Comparison of ENCODE assay signal across 8 cellular contexts in the genomic region with DNA sequence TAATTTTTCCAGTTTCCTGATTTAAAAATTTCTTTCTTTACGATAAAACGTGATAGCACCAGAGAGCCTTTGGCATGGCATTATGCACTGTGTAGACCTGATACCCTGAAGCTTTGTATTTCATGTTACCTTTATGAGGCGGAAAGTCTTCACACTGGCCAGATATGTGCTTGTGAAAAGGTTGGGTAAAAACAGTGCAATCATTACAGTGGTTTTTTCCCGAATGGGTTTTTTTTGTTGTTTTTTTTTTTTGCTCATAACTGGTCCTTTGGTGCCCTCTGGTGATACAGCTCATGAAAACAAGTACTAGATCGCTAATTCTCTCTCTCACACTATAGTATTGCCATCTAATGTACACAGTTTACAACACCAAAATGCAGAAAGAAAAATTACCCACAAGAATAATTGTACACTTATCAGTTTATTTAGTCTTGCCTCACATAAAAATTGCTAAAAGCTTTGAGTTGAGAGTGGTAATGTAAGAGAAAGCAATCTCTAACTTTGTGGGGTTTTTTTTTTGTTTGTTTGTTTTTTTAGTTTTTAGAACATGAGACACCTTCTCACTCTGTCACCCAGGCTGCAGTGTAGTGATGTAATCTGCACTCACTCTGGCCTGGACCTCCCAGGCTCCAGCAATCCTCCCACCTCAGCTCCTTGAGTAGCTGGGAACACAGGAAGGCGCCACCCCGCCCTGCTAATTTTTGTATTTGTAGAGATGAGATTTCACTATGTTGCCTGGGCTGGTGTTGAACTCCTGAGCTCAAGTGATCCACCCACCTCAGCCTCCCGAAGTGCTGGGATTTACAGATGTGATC. TPM values are rescaled to one million over a fixed set of nuclear protein-coding genes. Genes with fewer than 3 reads are reported as not detected.
DNase-seq lines count a peak whose midpoint lies in the region; ATAC-seq, FAIRE-seq and TF ChIP-seq lines count a peak whose summit lies in the region.

No MANE protein-coding gene starts in this region.

- H3K4me3 ChIP-seq in ACC112 (ENCODE audit: low read depth, low read length), result no peak overlapping the region
- no peak overlapping the region for H3K4me3 ChIP-seq in H1 (ENCODE audit: extremely low read depth in 1 of 4, insufficient read depth in 2 of 4, low read depth in 3 of 4, low read length in 4 of 4)
- no peak overlapping the region for H3K4me3 ChIP-seq in mucosa of stomach (ENCODE audit: low read length)

- H3K9me3 ChIP-seq in H1 (ENCODE audit: insufficient read depth in 2 of 2, low read depth in 1 of 2, low read length in 1 of 2) (peaks cover 18 to 22% of the 10 kb centered on the region in 2 experiments), mucosa of stomach (ENCODE audit: control insufficient read depth, low read length) (no peaks in the 10 kb centered on the region)

- H4K5ac ChIP-seq in H1 (ENCODE audit: insufficient read length, low read depth, low read length), result no peak overlapping the region

- TF ChIP-seq CTCF in GM12873 (IDR thresholded peaks at IDR 0.05; ENCODE audit: insufficient read depth, low read depth, low read length, missing control alignments) (peak; percentile 60), H1 (IDR thresholded peaks at IDR 0.05; ENCODE audit: control extremely low read depth in 1 of 3, insufficient read depth in 1 of 3, low read depth in 1 of 3, low read length in 3 of 3) (peak in 2 of 3 experiments; percentile 49 to 52; a peak in 2 of 4 replicates)

- no peak overlapping the region for H3K4me2 ChIP-seq in H1 (ENCODE audit: insufficient read depth in 1 of 2, low read depth in 2 of 2, low read length in 2 of 2)

- no peak overlapping the region for H4K91ac ChIP-seq in H1 (replicated peaks; ENCODE audit: insufficient read length, low read length)

- no peaks in the 10 kb centered on the region for H3K23me2 ChIP-seq in H1 (ENCODE audit: low read depth, low read length)

- no peaks in the 10 kb centered on the region for H3K79me1 ChIP-seq in H1 (ENCODE audit: low read depth, low read length)

- DNase-seq in OCI-M2 (lab: John Stamatoyannopoulos, UW; ENCODE audit: unreplicated experiment) (peak; percentile 6), H1 (ENCODE audit: low read depth in 1 of 2, low spot score in 2 of 2) (no peak), NCI-H2029 (lab: John Stamatoyannopoulos, UW) (no peak)

- no peak overlapping the region for H2BK15ac ChIP-seq in H1 (ENCODE audit: low read length)

- H3K9ac ChIP-seq in H1 (replicated peaks in 1 of 4; ENCODE audit: extremely low read depth in 1 of 4, low read depth in 3 of 4, low read length in 3 of 4), result no peak overlapping the region
- peak overlapping the region; percentile 20 for H3K9ac ChIP-seq in mucosa of stomach (ENCODE audit: low read length)

- FAIRE-seq in H1 (lab: Jason Lieb, UNC), result no peak

- 69% methylated on average over 8 of the region's 8 CpGs; no CpG with 5 or more reads in 1 of the 2 experiments for WGBS in H1 (ENCODE audit: extremely low coverage in 1 of 2, insufficient coverage in 1 of 2, insufficient read length in 1 of 2, insufficient replicate concordance in 2 of 2, low coverage in 1 of 2, low lambda C conversion rate in 2 of 2, missing lambda C conversion rate in 1 of 2), 2 experiments

- peaks cover 6% of the 10 kb centered on the region; the same call in 1 of the 2 replicates for H3K36me3 ChIP-seq in ACC112 (ENCODE audit: insufficient read depth, low read length)
- H3K36me3 ChIP-seq in H1 (ENCODE audit: control insufficient read depth in 2 of 4, insufficient read depth in 4 of 4, low read length in 3 of 4), result peaks cover 0 to 3% (median 0%) of the 10 kb centered on the region in 4 experiments; a peak in 1 of 8 replicates
- H3K36me3 ChIP-seq in mucosa of stomach (ENCODE audit: control insufficient read depth, insufficient read depth, low read length), result no peaks in the 10 kb centered on the region

- H4K8ac ChIP-seq in H1 (ENCODE audit: extremely low read depth, insufficient read depth, low read length), result no peak overlapping the region

- no peak for TF ChIP-seq EP300 in H1 (IDR thresholded peaks at IDR 0.05; ENCODE audit: borderline replicate concordance in 1 of 2, low read depth in 2 of 2, low read length in 2 of 2)

- TF ChIP-seq RAD21 in H1 (IDR thresholded peaks at IDR 0.05 in 1 of 2, conservative IDR thresholded peaks at IDR 0.05 in 1 of 2; ENCODE audit: low read depth in 2 of 2, low read length in 2 of 2), result peak; percentile 87 to 90

- peaks cover 15% of the 10 kb centered on the region for H3K4me1 ChIP-seq in ACC112 (ENCODE audit: control insufficient read depth, insufficient read depth, low read length, unreplicated experiment)
- H3K4me1 ChIP-seq in H1 (replicated peaks in 1 of 4; ENCODE audit: control insufficient read depth in 3 of 4, insufficient read depth in 4 of 4, low read length in 3 of 4), result peaks cover 0 to 3% (median under 1%) of the 10 kb centered on the region in 4 experiments; a peak in 2 of 7 replicates
- no peaks in the 10 kb centered on the region for H3K4me1 ChIP-seq in mucosa of stomach (ENCODE audit: control insufficient read depth, insufficient read depth, low read length)

- no peak overlapping the region for H3K14ac ChIP-seq in H1 (ENCODE audit: insufficient read length)

- no peak overlapping the region for H2AK5ac ChIP-seq in H1 (ENCODE audit: low read depth, low read length)

- H2BK5ac ChIP-seq in H1 (ENCODE audit: low read depth, low read length), result no peak overlapping the region

- POLR2A ChIA-PET in H1 (lab: Charles Lee; ENCODE audit: partially characterized antibody), result no interaction called here

- no peak overlapping the region for H2BK20ac ChIP-seq in H1 (ENCODE audit: low read length)

- H2BK12ac ChIP-seq in H1 (ENCODE audit: low read depth, low read length), result no peak overlapping the region

- peaks cover 0 to 3% of the 10 kb centered on the region in 2 experiments for H4K20me1 ChIP-seq in H1 (replicated peaks in 1 of 2; ENCODE audit: control insufficient read depth in 1 of 2, insufficient read depth in 2 of 2, low read length in 2 of 2)

- no peak overlapping the region for H2BK120ac ChIP-seq in H1 (replicated peaks; ENCODE audit: low read depth, low read length)

- ATAC-seq in HG02938 (IDR thresholded peaks at IDR 0.05; ENCODE audit: unreplicated experiment) (peak; percentile 68), GM21717 (IDR thresholded peaks at IDR 0.05; ENCODE audit: unreplicated experiment) (no peak)

- 0 out of 2 replicates have a peak overlapping the region, but pooled peaks have one; percentile 20 for H3K18ac ChIP-seq in H1 (ENCODE audit: extremely low read depth, low read length)

- H3K4ac ChIP-seq in H1 (replicated peaks; ENCODE audit: insufficient read length, low read depth, low read length), result no peak overlapping the region

- H3K23ac ChIP-seq in H1 (ENCODE audit: insufficient read length), result no peak overlapping the region

- peak overlapping the region; percentile 8 for H2AFZ ChIP-seq in ACC112 (ENCODE audit: low read length, unreplicated experiment)
- no peak overlapping the region for H2AFZ ChIP-seq in H1 (ENCODE audit: low read length)

- no peak overlapping the region for H3K27ac ChIP-seq in ACC112 (ENCODE audit: low read depth, low read length)
- no peak overlapping the region for H3K27ac ChIP-seq in H1 (ENCODE audit: low read depth, low read length)

- no peaks in the 10 kb centered on the region for H3K27me3 ChIP-seq in ACC112 (ENCODE audit: insufficient read depth, low read length)
- peaks cover 0 to 1% (median 0%) of the 10 kb centered on the region in 4 experiments; a peak in 1 of 7 replicates for H3K27me3 ChIP-seq in H1 (replicated peaks in 1 of 4; ENCODE audit: control insufficient read depth in 3 of 4, extremely low read depth in 1 of 4, insufficient read depth in 3 of 4, low read length in 3 of 4)
- H3K27me3 ChIP-seq in mucosa of stomach (ENCODE audit: control insufficient read depth, insufficient read depth, low read length), result no peaks in the 10 kb centered on the region

- no peak overlapping the region for H3K56ac ChIP-seq in H1 (replicated peaks; ENCODE audit: insufficient read length, low read depth, low read length)

- TF ChIP-seq POLR2A in H1 (IDR thresholded peaks at IDR 0.05; ENCODE audit: control extremely low read depth in 1 of 2, low read depth in 2 of 2, low read length in 2 of 2), result no peak

- CTCF ChIA-PET in H1 (lab: Charles Lee; ENCODE audit: partially characterized antibody), result interaction anchor here (0.7 to 4.6 kb wide), 48 partner anchors 9 to 1035 kb away, joined by 3 to 52 read pairs (median 4); no protein-coding TSS in a partner anchor

- H3K79me2 ChIP-seq in ACC112 (ENCODE audit: control insufficient read depth, insufficient read depth, low read length, unreplicated experiment) (no peaks in the 10 kb centered on the region), H1 (ENCODE audit: control insufficient read depth in 1 of 2, insufficient read depth in 2 of 2, low read length in 2 of 2) (no peaks in the 10 kb centered on the region; a peak in 1 of 4 replicates)

TF ChIP-seq in H1, 55 proteins besides CTCF, POLR2A, EP300 and RAD21:
- TF ChIP-seq, protein P1, sequence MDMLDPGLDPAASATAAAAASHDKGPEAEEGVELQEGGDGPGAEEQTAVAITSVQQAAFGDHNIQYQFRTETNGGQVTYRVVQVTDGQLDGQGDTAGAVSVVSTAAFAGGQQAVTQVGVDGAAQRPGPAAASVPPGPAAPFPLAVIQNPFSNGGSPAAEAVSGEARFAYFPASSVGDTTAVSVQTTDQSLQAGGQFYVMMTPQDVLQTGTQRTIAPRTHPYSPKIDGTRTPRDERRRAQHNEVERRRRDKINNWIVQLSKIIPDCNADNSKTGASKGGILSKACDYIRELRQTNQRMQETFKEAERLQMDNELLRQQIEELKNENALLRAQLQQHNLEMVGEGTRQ (IDR thresholded peaks at IDR 0.05; ENCODE audit: low read length), result no peak
- TF ChIP-seq RNF2 (IDR thresholded peaks at IDR 0.05; ENCODE audit: borderline replicate concordance, low read depth, low read length, missing control alignments, poor library complexity, severe bottlenecking) (no peak), SP2 (IDR thresholded peaks at IDR 0.05; ENCODE audit: low read length) (no peak)

RNA-seq across cellular contexts. Expression of a gene that starts 21.3 kb away (rescaled TPM):
- 107 and 117 TPM in 2 replicates for total RNA-seq in H1 (2021; fragmentation: NEBNext Ultra II Directional; extraction: Animal tissue kit (Norgen Biotek cat#: 25700))
- 12.5 and 18.4 TPM in 2 replicates for polyA plus RNA-seq in H1 (2011; rRNA removed)
- 21.5 TPM for polyA plus RNA-seq in H1 (2011; cell fraction: cytosol; rRNA removed)
- polyA plus RNA-seq in H1 (2011; cell fraction: nucleus; rRNA removed), result 24.2 TPM
- 36.0 to 58.1 TPM (median 38.3 TPM) in 4 replicates for polyA plus RNA-seq in H1 (2012, experiment 1 of 2)
- 15.3 TPM for polyA plus RNA-seq in H1 (2012, experiment 2 of 2)
- 72.7 TPM for polyA plus RNA-seq in H1 (2013, experiment 1 of 2)
- 78.3 TPM for polyA plus RNA-seq in H1 (2013, experiment 2 of 2)
- polyA minus RNA-seq in H1 (2011; rRNA and poly(A)+ RNA removed), result 14.2 and 25.4 TPM in 2 replicates
- 20.0 TPM for polyA minus RNA-seq in H1 (2011; cell fraction: cytosol; rRNA and poly(A)+ RNA removed)
- 72.5 TPM for polyA minus RNA-seq in H1 (2011; cell fraction: nucleus; rRNA and poly(A)+ RNA removed)
